12 cellular contexts compared by ENCODE assay signal in the genomic region with DNA sequence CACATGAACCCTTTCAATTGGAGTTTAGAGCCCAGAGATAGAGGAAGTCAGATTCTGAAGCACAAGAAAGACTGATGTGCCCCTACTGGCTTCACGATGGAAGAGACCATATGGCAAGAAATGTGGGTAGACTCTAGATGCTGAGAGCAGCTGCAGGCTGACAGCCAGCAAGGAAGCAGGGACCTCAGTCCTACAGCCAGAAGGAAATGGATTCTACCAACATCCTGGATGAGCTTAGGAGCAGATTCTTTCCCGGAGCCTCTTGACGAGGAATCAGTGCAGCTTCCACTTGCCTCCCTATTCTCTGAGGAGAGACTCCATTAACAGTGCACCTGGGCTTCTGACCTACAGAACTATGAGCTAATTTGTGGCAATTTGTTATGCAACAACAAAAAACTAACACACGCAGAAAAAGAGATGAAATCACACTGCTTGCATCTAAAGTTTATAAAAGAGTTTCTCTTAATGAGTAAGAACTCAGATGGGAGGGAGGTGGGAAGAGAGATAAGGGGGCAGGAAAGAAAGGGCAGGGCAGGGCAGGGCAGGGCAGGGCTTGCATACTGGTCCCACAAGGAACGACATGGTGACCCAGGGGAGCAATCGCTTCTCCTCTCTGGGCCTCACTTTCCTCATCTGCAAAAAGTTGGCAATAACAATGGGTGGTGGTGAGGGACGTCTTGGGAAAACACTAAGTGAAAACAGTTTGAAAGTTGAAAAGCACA.
DNase-seq lines count a peak whose midpoint lies in the region; ATAC-seq and TF ChIP-seq lines count a peak whose summit lies in the region.
"Had no signal": no experiment of that assay in that cellular context is flagged by ENCODE, and none has a peak within 500 bp of the region (broad histone marks: within the 10 kb centered on the region; RNA-seq: fewer than 3 reads in every experiment).

No MANE protein-coding gene starts in this region.

- DNase-seq in SIG-M5 treated with dmso at 0.1 percent for 504 hours (lab: John Stamatoyannopoulos, UW; ENCODE audit: unreplicated experiment) (peak; percentile 36), SIG-M5 (lab: John Stamatoyannopoulos, UW) (no peak), NCI-H69 (lab: John Stamatoyannopoulos, UW) (peak; percentile 70), endothelial cell (ENCODE audit: low spot score) (no peak), immature natural killer cell (no peak), SKM-1 (lab: John Stamatoyannopoulos, UW; ENCODE audit: unreplicated experiment) (no peak)
- no peak for DNase-seq in stimulated activated naive B cell treated with anti-CD40 and anti-IgM and Interleukin-4, amounts not matched to agents 10 μg/mL and 1 μg/mL and 100 μg/mL, for 72 hours
- DNase-seq in activated CD4-positive, CD25-positive, alpha-beta regulatory T cell (lab: John Stamatoyannopoulos, UW), result no peak
- DNase-seq: activated gamma-delta T cell treated with Interleukin-2 at 50 U/mL for 16 hours, midbrain, T-helper 1 cell had no signal

- H3K4me1 Mint-ChIP-seq in endothelial cell (ENCODE audit: unreplicated experiment) (peaks cover 8% of the 10 kb centered on the region), immature natural killer cell (no peaks in the 10 kb centered on the region)
- H3K4me1 Mint-ChIP-seq in stimulated activated naive B cell treated with anti-CD40 and anti-IgM and Interleukin-4, amounts not matched to agents 10 μg/mL and 1 μg/mL and 100 μg/mL, for 72 hours, result peaks cover 37 to 57% of the 10 kb centered on the region in 2 donors

- TF ChIP-seq CTCF in endothelial cell (IDR thresholded peaks at IDR 0.05; ENCODE audit: unreplicated experiment), result no peak

- no peak overlapping the region for H3K4me3 Mint-ChIP-seq in endothelial cell (ENCODE audit: unreplicated experiment)
- H3K4me3 Mint-ChIP-seq in stimulated activated naive B cell treated with anti-CD40 and anti-IgM and Interleukin-4, amounts not matched to agents 10 μg/mL and 1 μg/mL and 100 μg/mL, for 72 hours, result no peak overlapping the region
- no peak overlapping the region for H3K4me3 Mint-ChIP-seq in immature natural killer cell

- H3K27me3 Mint-ChIP-seq in endothelial cell (ENCODE audit: unreplicated experiment) (no peaks in the 10 kb centered on the region), immature natural killer cell (ENCODE audit: low read depth in 3 of 3) (peaks cover 0 to 2% (median 0%) of the 10 kb centered on the region in 3 donors)
- H3K27me3 Mint-ChIP-seq in stimulated activated naive B cell treated with anti-CD40 and anti-IgM and Interleukin-4, amounts not matched to agents 10 μg/mL and 1 μg/mL and 100 μg/mL, for 72 hours, result no peaks in the 10 kb centered on the region

- H3K36me3 Mint-ChIP-seq in endothelial cell (ENCODE audit: low read depth, unreplicated experiment), result no peaks in the 10 kb centered on the region
- peaks cover 32 to 35% of the 10 kb centered on the region in 2 donors for H3K36me3 Mint-ChIP-seq in stimulated activated naive B cell treated with anti-CD40 and anti-IgM and Interleukin-4, amounts not matched to agents 10 μg/mL and 1 μg/mL and 100 μg/mL, for 72 hours
- H3K36me3 Mint-ChIP-seq in immature natural killer cell, result peaks cover 0 to 8% (median 0%) of the 10 kb centered on the region in 3 donors

- H3K9me3 Mint-ChIP-seq in endothelial cell (ENCODE audit: unreplicated experiment), result no peaks in the 10 kb centered on the region
- H3K9me3 Mint-ChIP-seq in stimulated activated naive B cell treated with anti-CD40 and anti-IgM and Interleukin-4, amounts not matched to agents 10 μg/mL and 1 μg/mL and 100 μg/mL, for 72 hours, result peaks cover 3 to 4% of the 10 kb centered on the region in 2 donors
- H3K9me3 Mint-ChIP-seq in immature natural killer cell, result no peaks in the 10 kb centered on the region

- ATAC-seq in stimulated activated naive B cell treated with anti-CD40 and anti-IgM and Interleukin-4, amounts not matched to agents 10 μg/mL and 1 μg/mL and 100 μg/mL, for 72 hours (replicated peaks), result peak; percentile 74 to 81
- ATAC-seq: esophagus mucosa had no signal

- H3K27ac Mint-ChIP-seq in endothelial cell (ENCODE audit: unreplicated experiment) (peak overlapping the region; percentile 11), immature natural killer cell (peak overlapping the region in 1 of 6 donors; percentile 37)
- H3K27ac Mint-ChIP-seq in stimulated activated naive B cell treated with anti-CD40 and anti-IgM and Interleukin-4, amounts not matched to agents 10 μg/mL and 1 μg/mL and 100 μg/mL, for 72 hours, result peak overlapping the region; percentile 68

Comparison
In these comparisons a context has a peak if more than half of its experiments do, and no peak if none do; other contexts are left out.
1. DNase-seq: peak in SIG-M5 treated with dmso at 0.1 percent for 504 hours (single experiment) and NCI-H69 (single experiment); none in SIG-M5 (single experiment), endothelial cell (single experiment), stimulated activated naive B cell treated with anti-CD40 and anti-IgM and Interleukin-4, amounts not matched to agents 10 μg/mL and 1 μg/mL and 100 μg/mL, for 72 hours (single experiment), immature natural killer cell (0 of 3), activated CD4-positive, CD25-positive, alpha-beta regulatory T cell (0 of 4) and SKM-1 (single experiment).